In the genomic region with DNA sequence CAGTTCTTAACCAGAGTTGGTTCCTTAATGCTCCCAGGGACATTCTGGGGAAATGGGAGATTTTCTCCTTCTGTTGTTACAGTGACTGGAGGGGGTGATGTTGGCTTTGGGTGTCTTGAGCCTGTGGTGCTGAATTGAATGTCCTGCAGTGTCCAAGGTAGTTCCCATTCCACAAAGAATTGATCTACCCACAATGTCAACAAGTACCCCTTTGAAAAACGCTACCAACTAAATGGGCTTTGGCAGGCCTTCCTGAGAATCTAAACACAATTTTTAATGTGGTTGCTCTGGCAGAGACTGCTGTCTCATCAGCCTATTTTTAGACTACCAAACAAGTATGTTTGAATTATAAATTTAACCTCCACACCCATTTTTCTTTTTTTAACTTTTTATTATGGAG, we compare ENCODE assay signal across 21 cellular contexts.
DNase-seq lines count a peak whose midpoint lies in the region; ATAC-seq and TF ChIP-seq lines count a peak whose summit lies in the region.
"Had no signal": no experiment of that assay in that cellular context is flagged by ENCODE, and none has a peak within 500 bp of the region (broad histone marks: within the 10 kb centered on the region; RNA-seq: fewer than 3 reads in every experiment).

No MANE protein-coding gene starts in this region.

- 43% methylated on average over 1 of the region's 1 CpG for WGBS in esophagus muscularis mucosa

- intact Hi-C loops in esophagus muscularis mucosa (cut with DNase I): no loop called here

- ATAC-seq in HG02610 (IDR thresholded peaks at IDR 0.05; ENCODE audit: unreplicated experiment): no peak
- ATAC-seq: K562; left colon; stimulated activated naive B cell treated with anti-CD40 and anti-IgM and Interleukin-4, amounts not matched to agents 10 μg/mL and 1 μg/mL and 100 μg/mL, for 72 hours had no signal

- H3K27me3 ChIP-seq in esophagus muscularis mucosa: no peaks in the 10 kb centered on the region
- H3K27me3 ChIP-seq in rectal smooth muscle tissue (ENCODE audit: control insufficient read depth, insufficient read depth, low read length): no peaks in the 10 kb centered on the region
- H3K27me3 ChIP-seq: BE2C, esophagus squamous epithelium, ovary, tibial artery had no signal

- peaks cover 2% of the 10 kb centered on the region for H3K4me1 Mint-ChIP-seq in activated T-cell treated with anti-CD3 and anti-CD28 coated beads, Interleukin-2, amount 50 U/mL, for 24 hours (ENCODE audit: low read depth)
- H3K4me1 Mint-ChIP-seq: stimulated activated naive B cell treated with anti-CD40 and anti-IgM and Interleukin-4, amounts not matched to agents 10 μg/mL and 1 μg/mL and 100 μg/mL, for 72 hours had no signal

- no peak for TF ChIP-seq EP300 in esophagus muscularis mucosa (IDR thresholded peaks at IDR 0.05)

- peak overlapping the region in 3 of 4 donors; percentile 20 to 34 (median 30) for H3K27ac ChIP-seq in esophagus muscularis mucosa (replicated peaks in 1 of 4)
- H3K27ac ChIP-seq in rectal smooth muscle tissue (ENCODE audit: low read depth, low read length): peak overlapping the region; percentile 60
- H3K27ac ChIP-seq: esophagus squamous epithelium, ovary, tibial artery had no signal

- DNase-seq in H4 (ENCODE audit: low spot score): peak; percentile 21
- peak; percentile 60 for DNase-seq in NCI-H146 treated with DMSO at 0.1 percent for 48 hours (lab: John Stamatoyannopoulos, UW; ENCODE audit: unreplicated experiment)
- no peak for DNase-seq in esophagus muscularis mucosa (ENCODE audit: extremely low spot score)
- DNase-seq in activated T-cell treated with anti-CD3 and anti-CD28 coated beads, Interleukin-2, amount 50 U/mL, for 24 hours: no peak
- no peak for DNase-seq in foreskin fibroblast
- no peak for DNase-seq in NCI-H345 (lab: John Stamatoyannopoulos, UW)
- DNase-seq: activated CD4-positive, alpha-beta T cell treated with anti-CD3 and anti-CD28 coated beads for 1 hour; activated naive CD4-positive, alpha-beta T cell; BE2C; esophagus squamous epithelium; hypothalamus; left colon; NCI-H1417 treated with DMSO at 0.1 percent for 48 hours; NCI-H524; ovary; stimulated activated naive B cell treated with anti-CD40 and anti-IgM and Interleukin-4, amounts not matched to agents 10 μg/mL and 1 μg/mL and 100 μg/mL, for 72 hours; T-helper 9 cell; tibial artery had no signal

- H3K9ac ChIP-seq in rectal smooth muscle tissue (ENCODE audit: low read length): no peak overlapping the region

- H3K9me3 Mint-ChIP-seq in activated T-cell treated with anti-CD3 and anti-CD28 coated beads, Interleukin-2, amount 50 U/mL, for 24 hours: no peaks in the 10 kb centered on the region

- no peaks in the 10 kb centered on the region for H3K27me3 Mint-ChIP-seq in activated T-cell treated with anti-CD3 and anti-CD28 coated beads, Interleukin-2, amount 50 U/mL, for 24 hours
- H3K27me3 Mint-ChIP-seq: stimulated activated naive B cell treated with anti-CD40 and anti-IgM and Interleukin-4, amounts not matched to agents 10 μg/mL and 1 μg/mL and 100 μg/mL, for 72 hours had no signal

- H3K27ac Mint-ChIP-seq in activated T-cell treated with anti-CD3 and anti-CD28 coated beads, Interleukin-2, amount 50 U/mL, for 24 hours: no peak overlapping the region
- H3K27ac Mint-ChIP-seq: stimulated activated naive B cell treated with anti-CD40 and anti-IgM and Interleukin-4, amounts not matched to agents 10 μg/mL and 1 μg/mL and 100 μg/mL, for 72 hours had no signal

- H3K4me1 ChIP-seq in esophagus muscularis mucosa (peaks cover 0 to 27% (median 20%) of the 10 kb centered on the region in 4 donors), rectal smooth muscle tissue (ENCODE audit: control insufficient read depth, insufficient read depth, low read length) (peaks cover 4% of the 10 kb centered on the region)
- H3K4me1 ChIP-seq: BE2C had no signal

- peaks cover 0 to 28% (median 14%) of the 10 kb centered on the region in 4 donors for H3K36me3 ChIP-seq in esophagus muscularis mucosa
- no peaks in the 10 kb centered on the region for H3K36me3 ChIP-seq in rectal smooth muscle tissue (ENCODE audit: control insufficient read depth, insufficient read depth, low read length)
- H3K36me3 ChIP-seq: ovary had no signal

- H3K9me3 ChIP-seq in esophagus muscularis mucosa: no peaks in the 10 kb centered on the region
- H3K9me3 ChIP-seq: BE2C, esophagus squamous epithelium, ovary, tibial artery had no signal

- TF ChIP-seq POLR2A in esophagus muscularis mucosa (IDR thresholded peaks at IDR 0.05; ENCODE audit: low read depth): no peak

- TF ChIP-seq CTCF in esophagus muscularis mucosa (IDR thresholded peaks at IDR 0.05) (no peak), foreskin fibroblast (IDR thresholded peaks at IDR 0.05; ENCODE audit: low read depth, low read length) (no peak)

- no peak overlapping the region for H3K4me3 Mint-ChIP-seq in activated T-cell treated with anti-CD3 and anti-CD28 coated beads, Interleukin-2, amount 50 U/mL, for 24 hours
- H3K4me3 Mint-ChIP-seq: stimulated activated naive B cell treated with anti-CD40 and anti-IgM and Interleukin-4, amounts not matched to agents 10 μg/mL and 1 μg/mL and 100 μg/mL, for 72 hours had no signal

- no peak overlapping the region for H3K4me3 ChIP-seq in esophagus muscularis mucosa
- H3K4me3 ChIP-seq in rectal smooth muscle tissue (ENCODE audit: low read length): no peak overlapping the region
- H3K4me3 ChIP-seq in foreskin fibroblast (ENCODE audit: low read depth in 1 of 2, low read length in 2 of 2): no peak overlapping the region
- H3K4me3 ChIP-seq: esophagus squamous epithelium, K562, ovary, tibial artery had no signal

- peaks cover 89% of the 10 kb centered on the region for H3K36me3 Mint-ChIP-seq in activated T-cell treated with anti-CD3 and anti-CD28 coated beads, Interleukin-2, amount 50 U/mL, for 24 hours (ENCODE audit: low read depth)

Comparison
In these comparisons a context has a peak if more than half of its experiments do, and no peak if none do; other contexts are left out.
1. DNase-seq: peak in H4 (single experiment) and NCI-H146 treated with DMSO at 0.1 percent for 48 hours (single experiment); none in esophagus muscularis mucosa (single experiment), activated T-cell treated with anti-CD3 and anti-CD28 coated beads, Interleukin-2, amount 50 U/mL, for 24 hours (single experiment), foreskin fibroblast (0 of 2) and NCI-H345 (single experiment).